ENCODE assay signal across 27 cellular contexts in the genomic region with DNA sequence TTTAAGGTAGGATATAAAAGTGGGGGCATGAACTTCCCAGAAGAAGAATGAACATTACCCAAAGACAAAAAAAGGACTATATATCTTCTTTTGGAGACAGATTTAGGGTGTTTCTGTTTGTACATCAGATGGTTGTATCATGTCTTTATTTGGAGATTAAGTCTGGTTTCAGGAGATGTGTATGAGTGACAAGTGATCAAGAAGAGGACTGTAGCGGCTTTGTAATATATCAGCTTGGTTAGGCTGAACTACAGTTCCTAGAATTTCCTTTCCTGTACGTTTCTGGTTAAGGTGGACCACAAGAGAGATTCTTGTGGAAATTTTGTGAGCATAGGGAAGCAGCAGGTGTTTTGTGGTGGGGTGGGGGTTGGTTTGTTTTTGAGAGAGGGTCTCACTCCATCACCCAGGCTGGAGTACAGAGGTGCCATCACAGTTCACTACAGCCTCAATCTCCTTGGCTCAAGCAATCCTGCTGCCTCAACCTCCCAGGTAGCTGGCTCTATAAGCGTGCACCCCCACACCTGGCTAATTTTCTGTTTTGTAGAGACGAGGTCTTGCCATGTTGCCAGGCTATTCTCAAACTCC.
"Had no signal": no experiment of that assay in that cellular context is flagged by ENCODE, and none has a peak within 500 bp of the region (broad histone marks: within the 10 kb centered on the region; RNA-seq: fewer than 3 reads in every experiment).

No MANE protein-coding gene starts in this region.

- FAIRE-seq: endometrium, islet of Langerhans, keratinocyte had no signal

- H3K4me1 ChIP-seq: colonic mucosa, esophagus squamous epithelium, gastrocnemius medialis, left lung, lower lobe of right lung had no signal

- H3K9me3 Mint-ChIP-seq: dendritic cell treated with granulocyte-macrophage colony-stimulating factor and Interleukin-4, amounts not matched to agents 40 ng/mL and 50 ng/mL, for 4 days; effector memory CD8-positive, alpha-beta T cell; endodermal cell; mesothelial cell of epicardium had no signal

- H3K4me3 Mint-ChIP-seq: dendritic cell treated with granulocyte-macrophage colony-stimulating factor and Interleukin-4, amounts not matched to agents 40 ng/mL and 50 ng/mL, for 4 days; effector memory CD8-positive, alpha-beta T cell; endodermal cell; mesothelial cell of epicardium had no signal

- H3K9me3 ChIP-seq: colonic mucosa, esophagus squamous epithelium, gastrocnemius medialis, left lung, lower lobe of right lung, mucosa of descending colon had no signal

- H3K4me3 ChIP-seq: colonic mucosa, esophagus squamous epithelium, gastrocnemius medialis, heart right ventricle, left lung, lower lobe of right lung, mucosa of descending colon had no signal

- H3K4me1 Mint-ChIP-seq: mesothelial cell of epicardium had no signal

- H3K27me3 ChIP-seq: colonic mucosa, gastrocnemius medialis, heart right ventricle, left lung had no signal

- ATAC-seq: effector memory CD8-positive, alpha-beta T cell; esophagus mucosa; gastrocnemius medialis; heart right ventricle; left cardiac atrium; left lung; left ventricle myocardium superior; lower lobe of right lung; mucosa of descending colon had no signal

- H3K36me3 Mint-ChIP-seq: mesothelial cell of epicardium had no signal

- H3K27ac ChIP-seq: colonic mucosa, epithelial cell of prostate, esophagus squamous epithelium, gastrocnemius medialis, heart right ventricle, left lung, lower lobe of right lung had no signal

- DNase-seq: colonic mucosa; cortex of kidney; effector CD8-positive, alpha-beta T cell; effector memory CD8-positive, alpha-beta T cell; erythroblast; esophagus squamous epithelium; foreskin fibroblast; foreskin melanocyte; gastrocnemius medialis; glutamatergic neuron; head of caudate nucleus; heart right ventricle; hippocampal formation; left cardiac atrium; left lung; left ventricle myocardium superior; lower lobe of right lung; mesenchymal stem cell; mucosa of descending colon had no signal

- H3K27ac Mint-ChIP-seq: dendritic cell treated with granulocyte-macrophage colony-stimulating factor and Interleukin-4, amounts not matched to agents 40 ng/mL and 50 ng/mL, for 4 days; effector memory CD8-positive, alpha-beta T cell; endodermal cell; mesothelial cell of epicardium had no signal

- H3K36me3 ChIP-seq: colonic mucosa, esophagus squamous epithelium, gastrocnemius medialis, heart right ventricle, left lung, lower lobe of right lung had no signal
